In the genomic region with DNA sequence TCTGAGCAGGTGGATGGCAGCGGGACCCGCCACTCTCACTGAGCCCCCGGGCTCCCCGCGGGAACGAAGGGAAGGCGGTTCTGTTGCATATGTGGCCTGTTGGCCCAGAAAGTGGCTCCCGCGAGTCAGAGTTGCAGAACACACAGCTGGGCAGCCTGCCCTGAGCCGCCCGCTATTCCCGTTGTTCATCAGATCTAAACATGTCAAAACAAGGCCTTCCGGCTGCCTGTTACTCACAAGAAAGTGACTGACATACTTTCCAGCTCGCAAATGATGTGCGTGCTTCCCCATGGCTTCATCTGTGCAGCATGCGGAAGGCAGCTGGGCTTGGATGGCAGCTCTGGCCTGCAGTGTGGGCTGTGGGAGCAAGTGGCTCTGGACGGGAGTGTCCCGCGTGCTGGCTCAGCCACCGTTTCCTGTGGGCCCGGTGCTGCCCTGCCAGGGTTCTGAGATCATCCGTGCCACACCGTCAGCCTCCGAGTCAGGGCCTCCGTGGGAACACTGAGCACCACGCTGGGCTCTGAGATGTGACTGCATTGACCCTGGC, we compare ENCODE assay signal across 15 cellular contexts.
DNase-seq lines count a peak whose midpoint lies in the region; TF ChIP-seq lines count a peak whose summit lies in the region.
"Had no signal": no experiment of that assay in that cellular context is flagged by ENCODE, and none has a peak within 500 bp of the region (broad histone marks: within the 10 kb centered on the region; RNA-seq: fewer than 3 reads in every experiment).

No MANE protein-coding gene starts in this region.

- in situ Hi-C loops in G401 (cut with HindIII; ENCODE audit: low sequenced_read_pairs) = no loop called here

- no peak overlapping the region for H3K4me3 ChIP-seq in HFF-Myc (replicated peaks; ENCODE audit: low read depth, low read length)
- no peak overlapping the region for H3K4me3 ChIP-seq in epithelial cell of esophagus (ENCODE audit: low read length)
- H3K4me3 ChIP-seq: heart right ventricle had no signal

- no peak for TF ChIP-seq CTCF in HFF-Myc (IDR thresholded peaks at IDR 0.05; ENCODE audit: low read depth, low read length, missing control alignments)
- TF ChIP-seq CTCF in epithelial cell of esophagus (IDR thresholded peaks at IDR 0.05; ENCODE audit: insufficient read depth, low read depth, low read length, missing control alignments) = no peak

- peak; percentile 62 for DNase-seq in AG08395 (ENCODE audit: low spot score)
- peak; percentile 4 for DNase-seq in HFF-Myc (ENCODE audit: extremely low read depth, low read depth)
- peak; percentile 99 for DNase-seq in epithelial cell of esophagus (ENCODE audit: low read depth)
- peak; percentile 1 for DNase-seq in myocyte (ENCODE audit: low read depth)
- DNase-seq in stimulated activated CD4-positive, alpha-beta T cell treated with anti-CD3 and anti-CD28 coated beads, Interleukin-4, amount 100 ng/mL, for 24 hours = no peak
- no peak for DNase-seq in G401 (ENCODE audit: low spot score)
- DNase-seq in SKM-1 treated with dmso at 0.1 percent for 144 hours (lab: John Stamatoyannopoulos, UW; ENCODE audit: unreplicated experiment) = no peak
- no peak for DNase-seq in Kasumi-1 (lab: John Stamatoyannopoulos, UW)
- DNase-seq: activated CD8-positive, alpha-beta T cell treated with anti-CD3 and anti-CD28 coated beads for 36 hours; DMS53; heart right ventricle; NCI-H187; NCI-H510A treated with DMSO at 0.1 percent for 48 hours; stimulated activated CD4-positive, alpha-beta T cell treated with anti-CD3 and anti-CD28 coated beads, Interleukin-12 subunit alpha, Interleukin-12 subunit beta, amount 100 ng/mL, for 4 hours; stimulated activated naive CD8-positive, alpha-beta T cell treated with anti-CD3 and anti-CD28 coated beads, Interleukin-15, Interleukin-2, amounts not matched to agents 100 U/mL and 50 U/mL, for 24 hours had no signal

Comparison
In these comparisons a context has a peak if more than half of its experiments do, and no peak if none do; other contexts are left out.
1. DNase-seq: peak in AG08395 (single experiment), HFF-Myc (single experiment), epithelial cell of esophagus (single experiment) and myocyte (single experiment); none in stimulated activated CD4-positive, alpha-beta T cell treated with anti-CD3 and anti-CD28 coated beads, Interleukin-4, amount 100 ng/mL, for 24 hours (single experiment), G401 (single experiment), SKM-1 treated with dmso at 0.1 percent for 144 hours (single experiment) and Kasumi-1 (0 of 2).